ENCODE assay signal across 8 cellular contexts in genomic region chr17:29929544-29930398, GRCh38. TPM values are rescaled to one million over a fixed set of nuclear protein-coding genes. Genes with fewer than 3 reads are reported as not detected.
DNase-seq lines count a peak whose midpoint lies in the region; ATAC-seq and TF ChIP-seq lines count a peak whose summit lies in the region.

TSS of gene SSH2 (minus strand) at chr17:29930228. CDS start at chr17:29930000, 228 bp downstream.

- peaks cover 5 to 7% of the 10 kb centered on the region in 2 donors for H3K36me3 Mint-ChIP-seq in CD14-positive monocyte

- peaks cover 0 to 2% (median 0%) of the 10 kb centered on the region in 3 donors for H3K27me3 Mint-ChIP-seq in CD14-positive monocyte (ENCODE audit: low read depth in 3 of 3)

- no peak for TF ChIP-seq CTCF in CD14-positive monocyte (IDR thresholded peaks at IDR 0.05)

- peaks cover 28% of the 10 kb centered on the region for H3K4me1 Mint-ChIP-seq in CD14-positive monocyte

- DNase-seq in CD14-positive monocyte (ENCODE audit: low spot score) (peak; percentile 82), HT1080 (ENCODE audit: low read depth) (peak; percentile 84), NK-92 (lab: John Stamatoyannopoulos, UW; ENCODE audit: unreplicated experiment) (peak; percentile 34), medulla oblongata (ENCODE audit: extremely low spot score) (peak; percentile 92)
- DNase-seq in activated CD8-positive, alpha-beta memory T cell treated with anti-CD3 and anti-CD28 coated beads for 1 hour (ENCODE audit: extremely low read depth in 1 of 2, low read depth in 1 of 2): peak; percentile 58 to 83
- DNase-seq in effector CD8-positive, alpha-beta T cell (lab: John Stamatoyannopoulos, UW): peak; percentile 82
- DNase-seq in stimulated activated CD8-positive, alpha-beta memory T cell treated with anti-CD3 and anti-CD28 coated beads, Interleukin-12 subunit alpha, Interleukin-12 subunit beta, amount 100 ng/mL, for 1 hour (ENCODE audit: low read depth): peak; percentile 78

- intact Hi-C loops in CD14-positive monocyte (cut with micrococcal nuclease): loop anchor here (5.0 to 10.0 kb wide), 4 partner anchors 75 to 345 kb away; partner anchors contain the start of gene GIT1 (in 1 of the 2)

- no peaks in the 10 kb centered on the region for H3K9me3 Mint-ChIP-seq in CD14-positive monocyte

- peak within 1 kb of the TSS in 2 of 7 donors; percentile 94 to 96 for H3K27ac Mint-ChIP-seq in CD14-positive monocyte

- no peak within 1 kb of the TSS for H3K4me3 Mint-ChIP-seq in CD14-positive monocyte

- ATAC-seq in GM19452 (IDR thresholded peaks at IDR 0.05; ENCODE audit: unreplicated experiment): peak; percentile 54

RNA-seq across cellular contexts. Expression of gene SSH2, which starts in this region (rescaled TPM):
- 10 to 100 TPM; 31.9 to 54.0 TPM for polyA plus RNA-seq in CD14-positive monocyte
- total RNA-seq in HT1080 (2014; rRNA removed; shearing (Covaris generic)): 10.2 and 15.8 TPM in 2 replicates
- polyA plus RNA-seq in HT1080 (2015; cell fraction: cytosol; rRNA removed): 8.9 and 10.3 TPM in 2 replicates
- polyA plus RNA-seq in HT1080 (2015; cell fraction: nucleus; rRNA removed): 10.7 and 12.5 TPM in 2 replicates

Comparison
In these comparisons a context has a peak if more than half of its experiments do, and no peak if none do; other contexts are left out.
1. Peak in every context shown above with its lines: DNase-seq and ATAC-seq.
2. DNase-seq: peak in every context shown above with its lines; median percentile 92 in medulla oblongata; 84 in HT1080; 82 in CD14-positive monocyte; 82 in effector CD8-positive, alpha-beta T cell; 78 in stimulated activated CD8-positive, alpha-beta memory T cell treated with anti-CD3 and anti-CD28 coated beads, Interleukin-12 subunit alpha, Interleukin-12 subunit beta, amount 100 ng/mL, for 1 hour; 70 in activated CD8-positive, alpha-beta memory T cell treated with anti-CD3 and anti-CD28 coated beads for 1 hour; 34 in NK-92.